In the genomic region with DNA sequence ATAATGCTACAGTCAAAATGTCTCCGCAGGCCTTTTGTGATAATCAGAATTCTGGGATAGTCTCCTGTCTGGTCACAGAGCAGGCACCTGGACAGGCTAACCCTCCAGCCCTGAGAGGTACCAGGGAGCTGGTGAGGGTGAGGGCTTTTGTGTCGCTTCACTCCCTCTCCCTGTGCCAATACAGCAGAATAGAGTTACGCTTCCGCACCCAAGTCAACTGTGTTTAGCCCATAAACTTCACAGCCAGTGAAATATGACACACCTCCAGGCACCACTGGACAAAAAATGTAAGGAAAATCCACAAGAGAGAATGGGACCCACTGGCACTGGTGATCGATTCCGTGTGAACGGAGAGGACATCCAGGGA, we compare ENCODE assay signal across 8 cellular contexts. TPM values are rescaled to one million over a fixed set of nuclear protein-coding genes. Genes with fewer than 3 reads are reported as not detected.
A peak's percentile ranks its signal among the peaks of the same experiment; 100 is the strongest.
DNase-seq lines count a peak whose midpoint lies in the region; ATAC-seq and TF ChIP-seq lines count a peak whose summit lies in the region.
"Had no signal": no experiment of that assay in that cellular context is flagged by ENCODE, and none has a peak within 500 bp of the region (broad histone marks: within the 10 kb centered on the region; RNA-seq: fewer than 3 reads in every experiment).

No MANE protein-coding gene starts in this region.

- H3K27ac ChIP-seq in WERI-Rb-1 (no peak overlapping the region; the same call in 1 of the 2 replicates), right atrium auricular region (peak overlapping the region in 1 of 2 donors; percentile 92), skin epidermis (peak overlapping the region in 13 of 21 experiments; percentile 14 to 99 (median 94))

- CTCF ChIA-PET in HEK293T (lab: Yijun Ruan, JAX) = interaction anchor here (1.1 kb wide), 1 partner anchor 13 kb away, joined by 3 read pairs; no protein-coding TSS in a partner anchor

- H3K27me3 ChIP-seq in WERI-Rb-1 (ENCODE audit: insufficient read depth, low read depth, severe bottlenecking) (no peaks in the 10 kb centered on the region), right atrium auricular region (no peaks in the 10 kb centered on the region)

- POLR2A ChIA-PET in HEK293T (lab: Yijun Ruan, JAX) = interaction anchor here (1.0 kb wide), 1 partner anchor 149 kb away, joined by 3 read pairs; no protein-coding TSS in a partner anchor

- no peaks in the 10 kb centered on the region for H3K9me3 ChIP-seq in WERI-Rb-1 (ENCODE audit: severe bottlenecking)
- no peaks in the 10 kb centered on the region for H3K9me3 ChIP-seq in right atrium auricular region

- DNase-seq in HEK293T (ENCODE audit: extremely low spot score) (no peak), WERI-Rb-1 (no peak), right atrium auricular region (ENCODE audit: low spot score) (no peak), NCI-H524 (lab: John Stamatoyannopoulos, UW) (no peak), D341Med (ENCODE audit: low spot score) (no peak)
- DNase-seq: KG1 had no signal

- H3K36me3 ChIP-seq in WERI-Rb-1 (peaks cover 4% of the 10 kb centered on the region; the same call in 1 of the 2 replicates), right atrium auricular region (no peaks in the 10 kb centered on the region)

- H3K4me3 ChIP-seq in WERI-Rb-1 (ENCODE audit: low read depth, low read length) (peak overlapping the region; percentile 82), right atrium auricular region (peak overlapping the region; percentile 96 to 100), skin epidermis (peak overlapping the region; percentile 77 to 99 (median 97))

- TF ChIP-seq CTCF in WERI-Rb-1 (IDR thresholded peaks at IDR 0.05; ENCODE audit: low read depth, low read length) (no peak), right atrium auricular region (IDR thresholded peaks at IDR 0.05) (no peak)

- H3K4me1 ChIP-seq in right atrium auricular region = peaks cover 0 to 53% of the 10 kb centered on the region in 2 donors

- ATAC-seq in GM19463 (IDR thresholded peaks at IDR 0.05; ENCODE audit: unreplicated experiment) = no peak

TF ChIP-seq in HEK293T, 16 proteins besides CTCF, POLR2A, EP300 and RAD21:
- TF ChIP-seq PKNOX1 (IDR thresholded peaks at IDR 0.05) (peak; percentile 55), FOXK2 (IDR thresholded peaks at IDR 0.05) (no peak)

RNA-seq across cellular contexts. Expression of gene GAK, which starts 1.3 kb away (rescaled TPM):
- 10 to 100 TPM; 27.8 to 52.2 TPM for total RNA-seq in right atrium auricular region

RNA-seq across cellular contexts. Expression of gene TMEM175, which starts 1.4 kb away (rescaled TPM):
- 10 to 100 TPM; 20.2 to 24.0 TPM for total RNA-seq in right atrium auricular region

RNA-seq across cellular contexts. Expression of gene DGKQ, which starts 42.6 kb away (rescaled TPM):
- 1 to 10 TPM; 3.1 to 4.8 TPM for total RNA-seq in right atrium auricular region

RNA-seq across cellular contexts. Expression of gene IDUA, which starts 56.0 kb away (rescaled TPM):
- total RNA-seq in right atrium auricular region = 10 to 100 TPM in 1 of 2 donors, 1 to 10 TPM in 1; 8.9 to 10.2 TPM
